8 cellular contexts compared by ENCODE assay signal in genomic region chr1:174990382-174990999, GRCh38. TPM values are rescaled to one million over a fixed set of nuclear protein-coding genes. Genes with fewer than 3 reads are reported as not detected.
DNase-seq lines count a peak whose midpoint lies in the region; ATAC-seq and TF ChIP-seq lines count a peak whose summit lies in the region.

No MANE protein-coding gene starts in this region.

- BruUV-seq in Panc1 (replicated peaks; lab: Mats Ljungman, UMichigan) = TSS peak; percentile 24

- ATAC-seq in Panc1 = peak; percentile 94
- ATAC-seq in HG02840 (IDR thresholded peaks at IDR 0.05; ENCODE audit: low FRiP score, unreplicated experiment) = no peak

- H3K4me3 ChIP-seq in Panc1 (ENCODE audit: low read depth in 2 of 2, low read length in 2 of 2) (peak overlapping the region; percentile 45 to 59), muscle layer of duodenum (ENCODE audit: low read depth in 1 of 2, low read length in 2 of 2) (peak overlapping the region; percentile 57 to 69)

- H3K36me3 ChIP-seq in Panc1 (ENCODE audit: control insufficient read depth, insufficient read depth, low read length) (no peaks in the 10 kb centered on the region), muscle layer of duodenum (ENCODE audit: control insufficient read depth in 1 of 2, insufficient read depth in 2 of 2, low read length in 2 of 2) (peaks cover 0 to 4% of the 10 kb centered on the region in 2 donors)

- POLR2A ChIA-PET in Panc1 (lab: Charles Lee) = no interaction called here

- peaks cover 9% of the 10 kb centered on the region for H3K4me1 ChIP-seq in Panc1 (ENCODE audit: control insufficient read depth, insufficient read depth, low read length)
- H3K4me1 ChIP-seq in muscle layer of duodenum (ENCODE audit: control insufficient read depth in 1 of 2, insufficient read depth in 2 of 2, low read length in 2 of 2) = no peaks in the 10 kb centered on the region

- intact Hi-C loops in CD14-positive monocyte (cut with micrococcal nuclease) (loop anchor here in 1 of 2 donors (10.0 kb wide), 1 partner anchor 966 kb away; the partner anchor contains the start of gene RC3H1), Panc1 (cut with micrococcal nuclease; ENCODE audit: unreplicated experiment) (no loop called here)

- peaks cover 8% of the 10 kb centered on the region for H3K4me1 Mint-ChIP-seq in CD14-positive monocyte

- H3K27ac ChIP-seq in Panc1 (ENCODE audit: low read length) (peak overlapping the region; percentile 90), muscle layer of duodenum (ENCODE audit: low read length) (peak overlapping the region; percentile 94)

- no peaks in the 10 kb centered on the region for H3K27me3 Mint-ChIP-seq in CD14-positive monocyte (ENCODE audit: low read depth in 3 of 3)

- DNase-seq in CD14-positive monocyte (ENCODE audit: low spot score) = no peak
- peak; percentile 73 for DNase-seq in HCEC 1CT
- peak; percentile 61 for DNase-seq in Panc1 (ENCODE audit: low read depth, low spot score)
- DNase-seq in dermis blood vessel endothelial cell = peak; percentile 87
- DNase-seq in stimulated activated CD4-positive, alpha-beta T cell treated with anti-CD3 and anti-CD28 coated beads, Interleukin-12 subunit alpha, Interleukin-12 subunit beta, amount 100 ng/mL, for 4 hours = no peak
- DNase-seq in NCI-H1105 treated with DMSO at 0.1 percent for 48 hours (lab: John Stamatoyannopoulos, UW) = no peak

- H3K27ac Mint-ChIP-seq in CD14-positive monocyte = peak overlapping the region; percentile 83 to 95 (median 86)

- no peaks in the 10 kb centered on the region for H3K9me3 Mint-ChIP-seq in CD14-positive monocyte

- H3K9me3 ChIP-seq in Panc1 (ENCODE audit: control insufficient read depth, insufficient read depth, low read depth, low read length) (no peaks in the 10 kb centered on the region), muscle layer of duodenum (ENCODE audit: control insufficient read depth in 1 of 2, low read length in 2 of 2) (no peaks in the 10 kb centered on the region)

- peak overlapping the region; percentile 74 to 86 for H3K4me3 Mint-ChIP-seq in CD14-positive monocyte

- no peaks in the 10 kb centered on the region for H3K27me3 ChIP-seq in Panc1 (ENCODE audit: control insufficient read depth, insufficient read depth, low read length)
- no peaks in the 10 kb centered on the region for H3K27me3 ChIP-seq in muscle layer of duodenum (ENCODE audit: low read depth, low read length)

- in situ Hi-C loops in Panc1 (cut with HindIII; ENCODE audit: low pct_unique_long_range_greater_than_20kb, low sequenced_read_pairs) = no loop called here

- TF ChIP-seq CTCF in CD14-positive monocyte (IDR thresholded peaks at IDR 0.05) (no peak), Panc1 (IDR thresholded peaks at IDR 0.05) (no peak)

- CTCF ChIA-PET in Panc1 (lab: Charles Lee) = no interaction called here

- peaks cover 45 to 55% of the 10 kb centered on the region in 2 donors for H3K36me3 Mint-ChIP-seq in CD14-positive monocyte

RNA-seq across cellular contexts. Expression of gene CACYBP, which starts 9.3 kb away (rescaled TPM):
- polyA plus RNA-seq in CD14-positive monocyte = 10 to 100 TPM; 74.8 to 86.9 TPM
- total RNA-seq in Panc1 (2021; ENCODE audit: unreplicated experiment) (137 TPM), dermis blood vessel endothelial cell (266 and 537 TPM in 2 replicates)
- polyA plus RNA-seq in Panc1 (2012; ENCODE audit: insufficient read length) = 85.5 TPM

RNA-seq across cellular contexts. Expression of gene MRPS14, which starts 32.7 kb away (rescaled TPM):
- polyA plus RNA-seq in CD14-positive monocyte = 10 to 100 TPM; 48.1 to 53.2 TPM
- total RNA-seq in Panc1 (2021; ENCODE audit: unreplicated experiment) (25.1 TPM), dermis blood vessel endothelial cell (27.1 and 27.4 TPM in 2 replicates)
- polyA plus RNA-seq in Panc1 (2012; ENCODE audit: insufficient read length) = 16.3 TPM

Comparison
In these comparisons a context has a peak if more than half of its experiments do, and no peak if none do; other contexts are left out.
1. DNase-seq: peak in HCEC 1CT (single experiment), Panc1 (single experiment) and dermis blood vessel endothelial cell (single experiment); none in CD14-positive monocyte (single experiment), stimulated activated CD4-positive, alpha-beta T cell treated with anti-CD3 and anti-CD28 coated beads, Interleukin-12 subunit alpha, Interleukin-12 subunit beta, amount 100 ng/mL, for 4 hours (single experiment) and NCI-H1105 treated with DMSO at 0.1 percent for 48 hours (single experiment).